In genomic region chr11:12981879-12982531, GRCh38 we compare ENCODE assay signal across 21 cellular contexts. TPM values are rescaled to one million over a fixed set of nuclear protein-coding genes. Genes with fewer than 3 reads are reported as not detected.
A peak's percentile ranks its signal among the peaks of the same experiment; 100 is the strongest.
DNase-seq lines count a peak whose midpoint lies in the region; ATAC-seq, FAIRE-seq and TF ChIP-seq lines count a peak whose summit lies in the region.
"Had no signal": no experiment of that assay in that cellular context is flagged by ENCODE, and none has a peak within 500 bp of the region (broad histone marks: within the 10 kb centered on the region; RNA-seq: fewer than 3 reads in every experiment).

No MANE protein-coding gene starts in this region.

- no peak for FAIRE-seq in K562 (lab: Jason Lieb, UNC)
- FAIRE-seq: GM12891 had no signal

- intact Hi-C loops in right cardiac atrium (cut with DNase I) (no loop called here), K562 (cut with micrococcal nuclease) (no loop called here), upper lobe of right lung (cut with DNase I) (no loop called here)
- intact Hi-C loops in activated CD8-positive, alpha-beta T cell treated with anti-CD3 and anti-CD28 coated beads for 36 hours (cut with micrococcal nuclease): no loop called here

- H3K4me3 Mint-ChIP-seq in activated CD8-positive, alpha-beta T cell treated with anti-CD3 and anti-CD28 coated beads for 36 hours: no peak overlapping the region
- H3K4me3 Mint-ChIP-seq: H9, mesothelial cell of epicardium, T-cell had no signal

- H3K27me3 Mint-ChIP-seq in activated CD8-positive, alpha-beta T cell treated with anti-CD3 and anti-CD28 coated beads for 36 hours: peaks cover 12% of the 10 kb centered on the region

- TF ChIP-seq CTCF in cardiac muscle cell (IDR thresholded peaks at IDR 0.05; ENCODE audit: low read depth, low read length): peak; percentile 4
- TF ChIP-seq CTCF in K562 (IDR thresholded peaks at IDR 0.05 in 2 of 3, conservative IDR thresholded peaks at IDR 0.05 in 1 of 3; ENCODE audit: insufficient read depth in 2 of 3, low read depth in 1 of 3, low read length in 3 of 3): no peak
- no peak for TF ChIP-seq CTCF in fibroblast of pulmonary artery (IDR thresholded peaks at IDR 0.05; ENCODE audit: low read length, missing control alignments)
- no peak for TF ChIP-seq CTCF in upper lobe of right lung (IDR thresholded peaks at IDR 0.05)
- no peak for TF ChIP-seq CTCF in activated CD8-positive, alpha-beta T cell treated with anti-CD3 and anti-CD28 coated beads for 36 hours (IDR thresholded peaks at IDR 0.05)

- H3K9me1 ChIP-seq in K562 (ENCODE audit: control insufficient read depth, insufficient read depth, low read length): peaks cover 2% of the 10 kb centered on the region

- H3K4me1 Mint-ChIP-seq in activated CD8-positive, alpha-beta T cell treated with anti-CD3 and anti-CD28 coated beads for 36 hours (ENCODE audit: low read depth): no peaks in the 10 kb centered on the region
- H3K4me1 Mint-ChIP-seq: T-cell had no signal

- POLR2A ChIA-PET in K562 (lab: Yijun Ruan, JAX): interaction anchor here (0.5 to 1.9 kb wide), 5 partner anchors 7 to 137 kb away, joined by 3 to 5 read pairs (median 3); no protein-coding TSS in a partner anchor
- POLR2A ChIA-PET in activated CD8-positive, alpha-beta T cell treated with anti-CD3 and anti-CD28 coated beads for 36 hours (lab: Charles Lee): no interaction called here

- CTCF ChIA-PET in K562 (lab: Yijun Ruan, JAX; ENCODE audit: low intra/inter-chr PET ratio): no interaction called here
- CTCF ChIA-PET in activated CD8-positive, alpha-beta T cell treated with anti-CD3 and anti-CD28 coated beads for 36 hours (lab: Charles Lee): no interaction called here

- H3K36me3 ChIP-seq in cardiac muscle cell (no peaks in the 10 kb centered on the region), K562 (ENCODE audit: control insufficient read depth, insufficient read depth, low read length) (peaks cover 97% of the 10 kb centered on the region), upper lobe of right lung (no peaks in the 10 kb centered on the region)
- H3K36me3 ChIP-seq: prostate gland, vagina had no signal

- TF ChIP-seq EP300 in K562 (IDR thresholded peaks at IDR 0.05; ENCODE audit: low read length): no peak

- no peaks in the 10 kb centered on the region for H3K9me3 Mint-ChIP-seq in activated CD8-positive, alpha-beta T cell treated with anti-CD3 and anti-CD28 coated beads for 36 hours
- H3K9me3 Mint-ChIP-seq: H9, mesothelial cell of epicardium, T-cell had no signal

- H4K20me1 ChIP-seq in K562 (replicated peaks; ENCODE audit: control insufficient read depth, insufficient read depth, low read length): peaks cover 41% of the 10 kb centered on the region; the same call in 1 of the 2 replicates

- H3K4me3 ChIP-seq in cardiac muscle cell (no peak overlapping the region), right cardiac atrium (ENCODE audit: low read length) (no peak overlapping the region), K562 (no peak overlapping the region), fibroblast of pulmonary artery (replicated peaks; ENCODE audit: low read depth, low read length) (no peak overlapping the region), upper lobe of right lung (no peak overlapping the region)
- H3K4me3 ChIP-seq: prostate gland, vagina had no signal

- H3K27ac Mint-ChIP-seq in activated CD8-positive, alpha-beta T cell treated with anti-CD3 and anti-CD28 coated beads for 36 hours: no peak overlapping the region
- H3K27ac Mint-ChIP-seq: H9, mesothelial cell of epicardium, T-cell had no signal

- no peak overlapping the region for H2AFZ ChIP-seq in K562 (ENCODE audit: low read depth, low read length)

- TF ChIP-seq RAD21 in K562 (CRISPR knock-in tag; conservative IDR thresholded peaks at IDR 0.05 in 1 of 2, IDR thresholded peaks at IDR 0.05 in 1 of 2): no peak

- H3K4me1 ChIP-seq in cardiac muscle cell (ENCODE audit: low read depth) (no peaks in the 10 kb centered on the region), right cardiac atrium (ENCODE audit: control insufficient read depth, insufficient read depth, low read length) (no peaks in the 10 kb centered on the region), K562 (replicated peaks in 1 of 2; ENCODE audit: control insufficient read depth in 2 of 2, insufficient read depth in 2 of 2, low read length in 2 of 2) (peaks cover 5 to 18% of the 10 kb centered on the region in 2 experiments; a peak in 3 of 5 replicates), upper lobe of right lung (no peaks in the 10 kb centered on the region)
- H3K4me1 ChIP-seq: prostate gland, vagina had no signal

- H3K27ac ChIP-seq in cardiac muscle cell (no peak overlapping the region), right cardiac atrium (ENCODE audit: low read length) (no peak overlapping the region), K562 (ENCODE audit: extremely low read depth, low read depth, low read length) (no peak overlapping the region), upper lobe of right lung (no peak overlapping the region)
- H3K27ac ChIP-seq: prostate gland, vagina had no signal

- no TSS peak for BruUV-seq in K562 (replicated peaks; lab: Mats Ljungman, UMichigan)

- H3K27me3 ChIP-seq in cardiac muscle cell (peaks cover 2% of the 10 kb centered on the region), right cardiac atrium (ENCODE audit: control insufficient read depth, insufficient read depth) (no peaks in the 10 kb centered on the region), K562 (ENCODE audit: control insufficient read depth in 2 of 2, insufficient read depth in 2 of 2, low read length in 2 of 2) (no peaks in the 10 kb centered on the region), upper lobe of right lung (peaks cover 4% of the 10 kb centered on the region)
- H3K27me3 ChIP-seq: vagina had no signal

- in situ Hi-C loops in K562 (cut with MboI): no loop called here

- no peak overlapping the region for H3K4me2 ChIP-seq in K562 (ENCODE audit: insufficient read depth, low read length)

- no peaks in the 10 kb centered on the region for H3K36me3 Mint-ChIP-seq in activated CD8-positive, alpha-beta T cell treated with anti-CD3 and anti-CD28 coated beads for 36 hours (ENCODE audit: low read depth)
- H3K36me3 Mint-ChIP-seq: mesothelial cell of epicardium, T-cell had no signal

- DNase-seq in cardiac muscle cell (ENCODE audit: low read depth in 1 of 2, low spot score in 1 of 2): peak in 1 of 2 donors; percentile 21
- no peak for DNase-seq in right cardiac atrium
- no peak for DNase-seq in K562 (ENCODE audit: extremely low read depth in 1 of 4, low spot score in 3 of 4)
- peak; percentile 10 for DNase-seq in fibroblast of pulmonary artery (ENCODE audit: low read depth)
- DNase-seq in upper lobe of right lung: no peak
- no peak for DNase-seq in HK-2 (ENCODE audit: unreplicated experiment)
- DNase-seq in activated CD8-positive, alpha-beta T cell treated with anti-CD3 and anti-CD28 coated beads for 36 hours: no peak
- DNase-seq: aorta; H9; MV-4-11; NCI-H187; NCI-H446; Right ventricle myocardium superior; stimulated activated CD4-positive, alpha-beta T cell treated with anti-CD3 and anti-CD28 coated beads, Interleukin-4, amount 100 ng/mL, for 24 hours; T-cell had no signal

- WGBS in right cardiac atrium: 90% methylated on average over 2 of the region's 2 CpGs
- 87% methylated on average over 2 of the region's 2 CpGs for WGBS in K562 (ENCODE audit: insufficient coverage, low coverage, missing lambda C conversion rate)

- 0 out of 2 replicates have a peak, but pooled peaks have one; percentile 4 for TF ChIP-seq POLR2A in K562 (conservative IDR thresholded peaks at IDR 0.05)

- peaks cover 90% of the 10 kb centered on the region for H3K79me2 ChIP-seq in K562 (ENCODE audit: control insufficient read depth, insufficient read depth, low read length)

- H3K9me3 ChIP-seq in cardiac muscle cell (ENCODE audit: low read depth) (no peaks in the 10 kb centered on the region), right cardiac atrium (ENCODE audit: control insufficient read depth, low read length) (no peaks in the 10 kb centered on the region), K562 (replicated peaks; ENCODE audit: control insufficient read depth, insufficient read depth, low read depth, low read length) (no peaks in the 10 kb centered on the region), upper lobe of right lung (no peaks in the 10 kb centered on the region)
- H3K9me3 ChIP-seq: prostate gland, vagina had no signal

- no peak for ATAC-seq in right cardiac atrium
- ATAC-seq in K562: peak; percentile 10; the same call in 2 of the 3 replicates
- ATAC-seq in upper lobe of right lung: peak; percentile 42
- no peak for ATAC-seq in GM21723 (IDR thresholded peaks at IDR 0.05; ENCODE audit: unreplicated experiment)
- ATAC-seq in activated CD8-positive, alpha-beta T cell treated with anti-CD3 and anti-CD28 coated beads for 36 hours: no peak
- ATAC-seq: T-cell had no signal

- no peak overlapping the region for H3K9ac ChIP-seq in K562 (ENCODE audit: insufficient read depth in 1 of 2, low read depth in 2 of 2, low read length in 2 of 2)

TF ChIP-seq in K562, 482 proteins besides CTCF, POLR2A, EP300 and RAD21 (continues in another document):
- TF ChIP-seq SAFB2 (IDR thresholded peaks at IDR 0.05; ENCODE audit: borderline replicate concordance, low read depth, low read length, severe bottlenecking): no peak
- TF ChIP-seq MTA2 (IDR thresholded peaks at IDR 0.05; ENCODE audit: low read depth): no peak
- TF ChIP-seq C11orf30 (IDR thresholded peaks at IDR 0.05; ENCODE audit: low read depth): peak; percentile 69; the same call in 1 of the 2 replicates
- TF ChIP-seq RNF2 (IDR thresholded peaks at IDR 0.05): no peak

RNA-seq across cellular contexts. Expression of gene RASSF10, which starts 27.1 kb away (rescaled TPM):
- 7.1 and 8.2 TPM in 2 replicates for total RNA-seq in cardiac muscle cell
- 0.09 TPM in 1 of 2 replicates, not detected in the other for polyA plus RNA-seq in cardiac muscle cell
- total RNA-seq in right cardiac atrium: 1 to 10 TPM in 3 of 4 donors, under 1 TPM in 1; 0.50 to 3.1 (median 1.7) TPM
- polyA plus RNA-seq in right cardiac atrium: 0.27 TPM
- not detected in 2 replicates for total RNA-seq in K562 (2011; cell fraction: chromatin; rRNA removed; ENCODE audit: low replicate concordance)
- not detected in 2 replicates for total RNA-seq in K562 (2011; cell fraction: nucleolus; rRNA removed)
- total RNA-seq in K562 (2011; cell fraction: nucleoplasm; rRNA removed): not detected in 2 replicates
- total RNA-seq in K562 (2014; rRNA removed): not detected in 2 replicates
- total RNA-seq in K562 (2014; rRNA removed; fragmentation: Illumina TruSeq; extraction: Trizol): not detected in 2 replicates
- total RNA-seq in K562 (2015; rRNA removed; fragmentation: Illumina TruSeq; extraction: Trizol): not detected in 2 replicates
- total RNA-seq in K562 (2021): not detected in 2 replicates
- polyA plus RNA-seq in K562 (2011; rRNA removed): not detected in 2 replicates
- polyA plus RNA-seq in K562 (2011; cell fraction: cytosol; rRNA removed): not detected in 2 replicates
- polyA plus RNA-seq in K562 (2011; cell fraction: nucleus; rRNA removed): not detected in 2 replicates
- polyA plus RNA-seq in K562 (2012): not detected in 2 replicates
- polyA plus RNA-seq in K562 (2014; fragmentation: Illumina TruSeq; extraction: Trizol): not detected in 2 replicates
- not detected for polyA plus RNA-seq in K562 (2014; fragmentation: Nextera tagmentation; extraction: Ambion mirVana)
- polyA plus RNA-seq in K562 (2014; rRNA removed): not detected in 2 replicates
- polyA minus RNA-seq in K562 (2011; rRNA and poly(A)+ RNA removed): not detected in 2 replicates
- not detected in 2 replicates for polyA minus RNA-seq in K562 (2011; cell fraction: cytosol; rRNA and poly(A)+ RNA removed)
- polyA minus RNA-seq in K562 (2011; cell fraction: nucleus; rRNA and poly(A)+ RNA removed): not detected in 2 replicates
- total RNA-seq in upper lobe of right lung: 4.8 TPM
- total RNA-seq in activated CD8-positive, alpha-beta T cell treated with anti-CD3 and anti-CD28 coated beads for 36 hours: not detected
- total RNA-seq: T-cell had no signal
- polyA plus RNA-seq: aorta, neural cell had no signal

Comparison
In these comparisons a context has a peak if more than half of its experiments do, and no peak if none do; other contexts are left out.
1. ATAC-seq: peak in K562 (single experiment) and upper lobe of right lung (single experiment); none in right cardiac atrium (0 of 2), GM21723 (single experiment) and activated CD8-positive, alpha-beta T cell treated with anti-CD3 and anti-CD28 coated beads for 36 hours (single experiment).